In genomic region chr1:19288324-19289241, GRCh38 we compare ENCODE assay signal across 8 cellular contexts. TPM values are rescaled to one million over a fixed set of nuclear protein-coding genes. Genes with fewer than 3 reads are reported as not detected.
DNase-seq lines count a peak whose midpoint lies in the region; ATAC-seq and TF ChIP-seq lines count a peak whose summit lies in the region.
"Not testable (repeated sequence)": the region's sequence is repeated elsewhere in the genome, so short reads cannot be mapped to it uniquely, and the experiment has no call there.

Gene AKR7A3 (minus strand): TSS chr1:19288770. CDS start chr1:19288709, 61 bp downstream.

- H3K27ac ChIP-seq in Panc1 (ENCODE audit: low read length) (peak within 1 kb of the TSS; percentile 40; the same call in 1 of the 2 replicates), tibial nerve (peak within 1 kb of the TSS in 1 of 4 donors; percentile 69)
- not testable (repeated sequence) for H3K27ac ChIP-seq in brain microvascular endothelial cell; mesenchymal stem cell (ENCODE audit: low read length, poor library complexity, severe bottlenecking); smooth muscle cell (ENCODE audit: low read depth)

- not testable (repeated sequence) for H2AFZ ChIP-seq in mesenchymal stem cell (ENCODE audit: low read depth, low read length)
- peak within 1 kb of the TSS; percentile 66 for H2AFZ ChIP-seq in smooth muscle cell (ENCODE audit: low read depth)

- not testable (repeated sequence) for H4K8ac ChIP-seq in mesenchymal stem cell (ENCODE audit: low read length)

- CTCF ChIA-PET in Panc1 (lab: Charles Lee), result not testable (repeated sequence)

- in situ Hi-C loops in Panc1 (cut with HindIII; ENCODE audit: low pct_unique_long_range_greater_than_20kb, low sequenced_read_pairs); brain microvascular endothelial cell (cut with HindIII; ENCODE audit: low pct_ligation_motif_present, low sequenced_read_pairs): not testable (repeated sequence)

- not testable (repeated sequence) for BruUV-seq in Panc1 (replicated peaks; lab: Mats Ljungman, UMichigan)

- not testable (repeated sequence) for H3K4me1 ChIP-seq in Panc1 (ENCODE audit: control insufficient read depth, insufficient read depth, low read length); mesenchymal stem cell (ENCODE audit: control insufficient read depth, insufficient read depth, low read depth, low read length); smooth muscle cell (ENCODE audit: low read depth); tibial nerve

- WGBS in mesenchymal stem cell, result 28% methylated on average over 64 of the region's 82 CpGs
- WGBS in smooth muscle cell (ENCODE audit: low lambda C conversion rate), result 25% methylated on average over 65 of the region's 82 CpGs
- 24 to 26% methylated on average over 28 to 34 of the region's 82 CpGs for WGBS in tibial nerve, 2 donors

- POLR2A ChIA-PET in Panc1 (lab: Charles Lee), result not testable (repeated sequence)

- peak within 1 kb of the TSS; percentile 48 for H3K9ac ChIP-seq in mesenchymal stem cell (ENCODE audit: low read length)
- H3K9ac ChIP-seq in smooth muscle cell (ENCODE audit: low read depth), result not testable (repeated sequence)

- not testable (repeated sequence) for H3K27me3 ChIP-seq in Panc1 (ENCODE audit: control insufficient read depth, insufficient read depth, low read length); brain microvascular endothelial cell (replicated peaks); mesenchymal stem cell (ENCODE audit: control insufficient read depth in 1 of 2, insufficient read depth in 1 of 2, low read length in 2 of 2); tibial nerve
- peaks cover 18% of the 10 kb centered on the region for H3K27me3 ChIP-seq in smooth muscle cell (ENCODE audit: low read depth)

- H4K91ac ChIP-seq in mesenchymal stem cell (ENCODE audit: low read length), result not testable (repeated sequence)

- intact Hi-C loops in Panc1 (cut with micrococcal nuclease; ENCODE audit: unreplicated experiment), result not testable (repeated sequence)

- H3K79me2 ChIP-seq in smooth muscle cell (ENCODE audit: low read depth), result not testable (repeated sequence)

- H3K23ac ChIP-seq in mesenchymal stem cell (ENCODE audit: low read length in 2 of 2), result peak within 1 kb of the TSS in 1 of 2 experiments; percentile 14

- H2AK5ac ChIP-seq in mesenchymal stem cell (ENCODE audit: low read length, severe bottlenecking), result not testable (repeated sequence)

- not testable (repeated sequence) for H3K14ac ChIP-seq in mesenchymal stem cell (ENCODE audit: low read length in 2 of 2)

- not testable (repeated sequence) for H3K79me1 ChIP-seq in mesenchymal stem cell (replicated peaks; ENCODE audit: low read length, poor library complexity, severe bottlenecking)

- H3K18ac ChIP-seq in mesenchymal stem cell (ENCODE audit: low read depth in 1 of 2, low read length in 2 of 2), result peak within 1 kb of the TSS in 1 of 2 experiments; percentile 21

- peak within 1 kb of the TSS; percentile 39 to 60 for H3K4me3 ChIP-seq in Panc1 (ENCODE audit: low read depth in 2 of 2, low read length in 2 of 2)
- peak within 1 kb of the TSS; percentile 46 for H3K4me3 ChIP-seq in brain microvascular endothelial cell (ENCODE audit: low read depth, low read length)
- peak within 1 kb of the TSS; percentile 44 to 75 for H3K4me3 ChIP-seq in mesenchymal stem cell (ENCODE audit: insufficient read depth in 1 of 2, low read depth in 1 of 2, low read length in 2 of 2)
- peak within 1 kb of the TSS; percentile 49 for H3K4me3 ChIP-seq in smooth muscle cell
- H3K4me3 ChIP-seq in tibial nerve, result peak within 1 kb of the TSS; percentile 19 to 50 (median 37)

- ATAC-seq in Panc1, result peak; percentile 92

- H3F3A ChIP-seq in smooth muscle cell (ENCODE audit: low read depth), result not testable (repeated sequence)

- DNase-seq in EL, result peak; percentile 30
- DNase-seq in Panc1 (ENCODE audit: low read depth, low spot score); brain microvascular endothelial cell; smooth muscle cell (lab: John Stamatoyannopoulos, UW; ENCODE audit: unreplicated experiment); tibial nerve (ENCODE audit: low spot score in 2 of 2): not testable (repeated sequence)
- DNase-seq in activated CD8-positive, alpha-beta memory T cell treated with anti-CD3 and anti-CD28 coated beads for 48 hours (ENCODE audit: low read depth in 2 of 3, low spot score in 2 of 3), result peak; percentile 17 to 45 (median 27)
- peak; percentile 77 for DNase-seq in germinal center (ENCODE audit: low spot score)
- DNase-seq in mesenchymal stem cell, result peak; percentile 22

- TF ChIP-seq POLR2A in tibial nerve (IDR thresholded peaks at IDR 0.05), result not testable (repeated sequence)

- H2BK5ac ChIP-seq in mesenchymal stem cell (ENCODE audit: low read depth, low read length, poor library complexity, severe bottlenecking), result not testable (repeated sequence)

- H3K36me3 ChIP-seq in Panc1 (ENCODE audit: control insufficient read depth, insufficient read depth, low read length); brain microvascular endothelial cell (replicated peaks); smooth muscle cell (ENCODE audit: low read depth): not testable (repeated sequence)
- H3K36me3 ChIP-seq in mesenchymal stem cell (ENCODE audit: control insufficient read depth in 1 of 2, insufficient read depth in 2 of 2, low read depth in 1 of 2, low read length in 2 of 2) (peaks cover 4 to 25% of the 10 kb centered on the region in 2 experiments), tibial nerve (peaks cover 0 to 47% (median 0%) of the 10 kb centered on the region in 3 donors)

- H3K9me3 ChIP-seq in Panc1 (ENCODE audit: control insufficient read depth, insufficient read depth, low read depth, low read length); smooth muscle cell (replicated peaks; ENCODE audit: low read depth): not testable (repeated sequence)
- H3K9me3 ChIP-seq in mesenchymal stem cell (ENCODE audit: control insufficient read depth, low read length) (peaks cover 15% of the 10 kb centered on the region), tibial nerve (peaks cover 0 to 13% (median 0%) of the 10 kb centered on the region in 4 donors)

- TF ChIP-seq EP300 in tibial nerve (IDR thresholded peaks at IDR 0.05), result not testable (repeated sequence)

- not testable (repeated sequence) for TF ChIP-seq CTCF in Panc1 (IDR thresholded peaks at IDR 0.05); brain microvascular endothelial cell (IDR thresholded peaks at IDR 0.05; ENCODE audit: low read depth, low read length, missing control alignments); smooth muscle cell (IDR thresholded peaks at IDR 0.05; ENCODE audit: borderline replicate concordance, insufficient read depth, poor library complexity, severe bottlenecking); tibial nerve (IDR thresholded peaks at IDR 0.05)

- not testable (repeated sequence) for H3K4ac ChIP-seq in mesenchymal stem cell (ENCODE audit: low read depth in 1 of 2, low read length in 2 of 2)

- peak within 1 kb of the TSS; percentile 48 for H3K4me2 ChIP-seq in mesenchymal stem cell (ENCODE audit: low read length, poor library complexity, severe bottlenecking)
- H3K4me2 ChIP-seq in smooth muscle cell, result peak within 1 kb of the TSS; percentile 93

- not testable (repeated sequence) for H2BK15ac ChIP-seq in mesenchymal stem cell (ENCODE audit: low read depth, poor library complexity, severe bottlenecking)

- not testable (repeated sequence) for H2BK120ac ChIP-seq in mesenchymal stem cell (ENCODE audit: low read depth, low read length)

- not testable (repeated sequence) for H4K20me1 ChIP-seq in smooth muscle cell (ENCODE audit: low read depth)

- not testable (repeated sequence) for H2BK12ac ChIP-seq in mesenchymal stem cell (ENCODE audit: low read length in 2 of 2)

RNA-seq across cellular contexts. Expression of gene AKR7A3, which starts in this region (rescaled TPM):
- total RNA-seq in Panc1 (2021; ENCODE audit: unreplicated experiment), result 1.4 TPM
- polyA plus RNA-seq in Panc1 (2012; ENCODE audit: insufficient read length), result 0.47 TPM
- polyA plus RNA-seq in mesenchymal stem cell (2013, experiment 1 of 2), result 0.36 TPM
- 0.33 TPM for polyA plus RNA-seq in mesenchymal stem cell (2013, experiment 2 of 2)
- 0.85 TPM in 1 of 2 replicates, not detected in the other for total RNA-seq in smooth muscle cell
- 0.62 and 1.1 TPM in 2 replicates for polyA plus RNA-seq in smooth muscle cell
- 1 to 10 TPM in 3 of 4 donors, under 1 TPM in 1; 0.84 to 4.1 (median 2.5) TPM for total RNA-seq in tibial nerve
